ENCODE assay signal across 4 cellular contexts in genomic region chr7:144367250-144367649, GRCh38. TPM values are rescaled to one million over a fixed set of nuclear protein-coding genes. Genes with fewer than 3 reads are reported as not detected.
"Had no signal": no experiment of that assay in that cellular context is flagged by ENCODE, and none has a peak within 500 bp of the region (broad histone marks: within the 10 kb centered on the region; RNA-seq: fewer than 3 reads in every experiment).

No MANE protein-coding gene starts in this region.

RNA-seq across cellular contexts. Expression of gene NOBOX, which starts 36.2 kb away (rescaled TPM):
- total RNA-seq: HT-29, HT1080, IMR-90 had no signal
- polyA plus RNA-seq: IgD-negative memory B cell, IMR-90 had no signal

RNA-seq across cellular contexts. Expression of gene OR2A1, which starts 55.0 kb away (rescaled TPM):
- total RNA-seq: HT-29, HT1080, IMR-90 had no signal
- polyA plus RNA-seq: IgD-negative memory B cell, IMR-90 had no signal
